Comparison of ENCODE assay signal across 1 cellular context in the genomic region with DNA sequence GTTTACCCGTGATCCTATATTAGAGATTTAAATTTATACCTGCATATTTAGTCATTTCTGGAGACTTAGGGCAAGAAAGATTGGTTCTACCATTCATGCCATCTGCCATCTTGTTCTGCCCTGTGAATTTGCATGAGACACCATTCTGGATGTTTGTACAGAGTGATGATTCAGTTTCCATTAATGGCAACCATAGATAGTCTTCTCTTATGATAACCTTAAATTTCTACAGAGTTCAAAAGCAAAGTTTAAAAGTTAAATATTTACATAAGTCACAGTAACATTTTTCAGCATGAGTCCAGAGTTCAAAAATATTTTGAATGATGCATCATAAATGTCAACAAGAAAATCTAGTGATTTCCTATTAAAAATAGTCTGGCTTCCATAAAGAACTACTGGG.
TF ChIP-seq lines count a peak whose summit lies in the region.

No MANE protein-coding gene starts in this region.

TF ChIP-seq in HepG2, 621 proteins besides CTCF, POLR2A, EP300 and RAD21 (continued from another document and continues in another):
- no peak for TF ChIP-seq FOXM1 (CRISPR knock-in tag; IDR thresholded peaks at IDR 0.05)
- TF ChIP-seq ZNF432 (CRISPR knock-in tag; IDR thresholded peaks at IDR 0.05; ENCODE audit: borderline replicate concordance): no peak
- no peak for TF ChIP-seq ZNF580 (CRISPR knock-in tag; IDR thresholded peaks at IDR 0.05; ENCODE audit: borderline replicate concordance, low read depth)
- no peak for TF ChIP-seq ZNF350 (CRISPR knock-in tag; IDR thresholded peaks at IDR 0.05; ENCODE audit: borderline replicate concordance, low read depth)
- TF ChIP-seq SSRP1 (CRISPR knock-in tag; IDR thresholded peaks at IDR 0.05): 0 out of 2 replicates have a peak, but pooled peaks have one; percentile 42
- peak; percentile 25; the same call in 1 of the 2 replicates for TF ChIP-seq KDM6A (CRISPR knock-in tag; IDR thresholded peaks at IDR 0.05; ENCODE audit: low read depth)
- no peak for TF ChIP-seq ZNF460 (CRISPR knock-in tag; IDR thresholded peaks at IDR 0.05; ENCODE audit: borderline replicate concordance)
- 0 out of 2 replicates have a peak, but pooled peaks have one; percentile 23 for TF ChIP-seq MIXL1 (CRISPR knock-in tag; IDR thresholded peaks at IDR 0.05)
- no peak for TF ChIP-seq ZNF788 (CRISPR knock-in tag; IDR thresholded peaks at IDR 0.05; ENCODE audit: borderline replicate concordance)
- no peak for TF ChIP-seq ZNF430 (CRISPR knock-in tag; IDR thresholded peaks at IDR 0.05)
- TF ChIP-seq ZZZ3 (CRISPR knock-in tag; IDR thresholded peaks at IDR 0.05; ENCODE audit: borderline replicate concordance): no peak
- TF ChIP-seq RCOR2 (CRISPR knock-in tag; IDR thresholded peaks at IDR 0.05): 0 out of 2 replicates have a peak, but pooled peaks have one; percentile 14
- no peak for TF ChIP-seq KDM3A (CRISPR knock-in tag; IDR thresholded peaks at IDR 0.05; ENCODE audit: low read depth)
- no peak for TF ChIP-seq SNAPC4 (CRISPR knock-in tag; IDR thresholded peaks at IDR 0.05)
- TF ChIP-seq, protein P1, sequence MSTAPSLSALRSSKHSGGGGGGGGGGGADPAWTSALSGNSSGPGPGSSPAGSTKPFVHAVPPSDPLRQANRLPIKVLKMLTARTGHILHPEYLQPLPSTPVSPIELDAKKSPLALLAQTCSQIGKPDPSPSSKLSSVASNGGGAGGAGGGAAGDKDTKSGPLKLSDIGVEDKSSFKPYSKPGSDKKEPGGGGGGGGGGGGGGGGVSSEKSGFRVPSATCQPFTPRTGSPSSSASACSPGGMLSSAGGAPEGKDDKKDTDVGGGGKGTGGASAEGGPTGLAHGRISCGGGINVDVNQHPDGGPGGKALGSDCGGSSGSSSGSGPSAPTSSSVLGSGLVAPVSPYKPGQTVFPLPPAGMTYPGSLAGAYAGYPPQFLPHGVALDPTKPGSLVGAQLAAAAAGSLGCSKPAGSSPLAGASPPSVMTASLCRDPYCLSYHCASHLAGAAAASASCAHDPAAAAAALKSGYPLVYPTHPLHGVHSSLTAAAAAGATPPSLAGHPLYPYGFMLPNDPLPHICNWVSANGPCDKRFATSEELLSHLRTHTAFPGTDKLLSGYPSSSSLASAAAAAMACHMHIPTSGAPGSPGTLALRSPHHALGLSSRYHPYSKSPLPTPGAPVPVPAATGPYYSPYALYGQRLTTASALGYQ (CRISPR knock-in tag; IDR thresholded peaks at IDR 0.05): no peak
- TF ChIP-seq RARA (CRISPR knock-in tag; IDR thresholded peaks at IDR 0.05): peak; percentile 81
- no peak for TF ChIP-seq TCF12 (IDR thresholded peaks at IDR 0.05)
- no peak for TF ChIP-seq TCF12 (CRISPR knock-in tag; IDR thresholded peaks at IDR 0.05)
- no peak for TF ChIP-seq GTF2F1 (IDR thresholded peaks at IDR 0.05; ENCODE audit: low read length)
- TF ChIP-seq ZNF124 (CRISPR knock-in tag; IDR thresholded peaks at IDR 0.05): 0 out of 2 replicates have a peak, but pooled peaks have one; percentile 20
- TF ChIP-seq CHD2 (IDR thresholded peaks at IDR 0.05; ENCODE audit: low read depth, low read length): no peak
- TF ChIP-seq ZNF382 (CRISPR knock-in tag; IDR thresholded peaks at IDR 0.05; ENCODE audit: borderline replicate concordance): no peak
- no peak for TF ChIP-seq MXI1 (IDR thresholded peaks at IDR 0.05; ENCODE audit: borderline replicate concordance, low read depth, low read length)
- TF ChIP-seq, protein P2, sequence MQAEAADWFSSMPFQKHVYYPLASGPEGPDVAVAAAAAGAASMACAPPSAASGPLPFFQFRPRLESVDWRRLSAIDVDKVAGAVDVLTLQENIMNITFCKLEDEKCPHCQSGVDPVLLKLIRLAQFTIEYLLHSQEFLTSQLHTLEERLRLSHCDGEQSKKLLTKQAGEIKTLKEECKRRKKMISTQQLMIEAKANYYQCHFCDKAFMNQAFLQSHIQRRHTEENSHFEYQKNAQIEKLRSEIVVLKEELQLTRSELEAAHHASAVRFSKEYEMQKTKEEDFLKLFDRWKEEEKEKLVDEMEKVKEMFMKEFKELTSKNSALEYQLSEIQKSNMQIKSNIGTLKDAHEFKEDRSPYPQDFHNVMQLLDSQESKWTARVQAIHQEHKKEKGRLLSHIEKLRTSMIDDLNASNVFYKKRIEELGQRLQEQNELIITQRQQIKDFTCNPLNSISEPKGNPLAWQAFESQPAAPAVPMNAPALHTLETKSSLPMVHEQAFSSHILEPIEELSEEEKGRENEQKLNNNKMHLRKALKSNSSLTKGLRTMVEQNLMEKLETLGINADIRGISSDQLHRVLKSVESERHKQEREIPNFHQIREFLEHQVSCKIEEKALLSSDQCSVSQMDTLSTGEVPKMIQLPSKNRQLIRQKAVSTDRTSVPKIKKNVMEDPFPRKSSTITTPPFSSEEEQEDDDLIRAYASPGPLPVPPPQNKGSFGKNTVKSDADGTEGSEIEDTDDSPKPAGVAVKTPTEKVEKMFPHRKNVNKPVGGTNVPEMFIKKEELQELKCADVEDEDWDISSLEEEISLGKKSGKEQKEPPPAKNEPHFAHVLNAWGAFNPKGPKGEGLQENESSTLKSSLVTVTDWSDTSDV (CRISPR knock-in tag; IDR thresholded peaks at IDR 0.05): no peak
- TF ChIP-seq NCOA2 (CRISPR knock-in tag; IDR thresholded peaks at IDR 0.05): peak; percentile 76
- TF ChIP-seq TRIM24 (CRISPR knock-in tag; IDR thresholded peaks at IDR 0.05): no peak
- TF ChIP-seq ZNF138 (CRISPR knock-in tag; IDR thresholded peaks at IDR 0.05; ENCODE audit: low read depth): no peak
- peak; percentile 71 for TF ChIP-seq HMG20A (CRISPR knock-in tag; IDR thresholded peaks at IDR 0.05; ENCODE audit: borderline replicate concordance)
- no peak for TF ChIP-seq ZNF589 (CRISPR knock-in tag; conservative IDR thresholded peaks at IDR 0.05)
- no peak for TF ChIP-seq PTBP1 (IDR thresholded peaks at IDR 0.05; ENCODE audit: low read depth, low read length, poor library complexity, severe bottlenecking)
- no peak for TF ChIP-seq ZNF33B (CRISPR knock-in tag; IDR thresholded peaks at IDR 0.05)
- TF ChIP-seq SRSF9 (IDR thresholded peaks at IDR 0.05; ENCODE audit: borderline replicate concordance, insufficient read depth, low read depth, low read length, poor library complexity, severe bottlenecking): no peak
- TF ChIP-seq, protein P3, sequence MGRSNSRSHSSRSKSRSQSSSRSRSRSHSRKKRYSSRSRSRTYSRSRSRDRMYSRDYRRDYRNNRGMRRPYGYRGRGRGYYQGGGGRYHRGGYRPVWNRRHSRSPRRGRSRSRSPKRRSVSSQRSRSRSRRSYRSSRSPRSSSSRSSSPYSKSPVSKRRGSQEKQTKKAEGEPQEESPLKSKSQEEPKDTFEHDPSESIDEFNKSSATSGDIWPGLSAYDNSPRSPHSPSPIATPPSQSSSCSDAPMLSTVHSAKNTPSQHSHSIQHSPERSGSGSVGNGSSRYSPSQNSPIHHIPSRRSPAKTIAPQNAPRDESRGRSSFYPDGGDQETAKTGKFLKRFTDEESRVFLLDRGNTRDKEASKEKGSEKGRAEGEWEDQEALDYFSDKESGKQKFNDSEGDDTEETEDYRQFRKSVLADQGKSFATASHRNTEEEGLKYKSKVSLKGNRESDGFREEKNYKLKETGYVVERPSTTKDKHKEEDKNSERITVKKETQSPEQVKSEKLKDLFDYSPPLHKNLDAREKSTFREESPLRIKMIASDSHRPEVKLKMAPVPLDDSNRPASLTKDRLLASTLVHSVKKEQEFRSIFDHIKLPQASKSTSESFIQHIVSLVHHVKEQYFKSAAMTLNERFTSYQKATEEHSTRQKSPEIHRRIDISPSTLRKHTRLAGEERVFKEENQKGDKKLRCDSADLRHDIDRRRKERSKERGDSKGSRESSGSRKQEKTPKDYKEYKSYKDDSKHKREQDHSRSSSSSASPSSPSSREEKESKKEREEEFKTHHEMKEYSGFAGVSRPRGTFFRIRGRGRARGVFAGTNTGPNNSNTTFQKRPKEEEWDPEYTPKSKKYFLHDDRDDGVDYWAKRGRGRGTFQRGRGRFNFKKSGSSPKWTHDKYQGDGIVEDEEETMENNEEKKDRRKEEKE (IDR thresholded peaks at IDR 0.05): no peak
- no peak for TF ChIP-seq KLF13 (CRISPR knock-in tag; IDR thresholded peaks at IDR 0.05)
- no peak for TF ChIP-seq HNRNPK (IDR thresholded peaks at IDR 0.05; ENCODE audit: low read depth, low read length, poor library complexity, severe bottlenecking)
- TF ChIP-seq SALL2 (CRISPR knock-in tag; IDR thresholded peaks at IDR 0.05): no peak
- TF ChIP-seq, protein P4, sequence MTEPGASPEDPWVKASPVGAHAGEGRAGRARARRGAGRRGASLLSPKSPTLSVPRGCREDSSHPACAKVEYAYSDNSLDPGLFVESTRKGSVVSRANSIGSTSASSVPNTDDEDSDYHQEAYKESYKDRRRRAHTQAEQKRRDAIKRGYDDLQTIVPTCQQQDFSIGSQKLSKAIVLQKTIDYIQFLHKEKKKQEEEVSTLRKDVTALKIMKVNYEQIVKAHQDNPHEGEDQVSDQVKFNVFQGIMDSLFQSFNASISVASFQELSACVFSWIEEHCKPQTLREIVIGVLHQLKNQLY (CRISPR knock-in tag; IDR thresholded peaks at IDR 0.05): no peak
- TF ChIP-seq ZGPAT (CRISPR knock-in tag; IDR thresholded peaks at IDR 0.05): no peak; the same call in 1 of the 2 replicates
- no peak for TF ChIP-seq SUZ12 (IDR thresholded peaks at IDR 0.05; ENCODE audit: low read depth, low read length)
- no peak for TF ChIP-seq ZNF274 (CRISPR knock-in tag; IDR thresholded peaks at IDR 0.05)
- TF ChIP-seq THAP11 (CRISPR knock-in tag; IDR thresholded peaks at IDR 0.05): no peak
- TF ChIP-seq ATRX (CRISPR knock-in tag; IDR thresholded peaks at IDR 0.05; ENCODE audit: borderline replicate concordance): no peak
- no peak for TF ChIP-seq CCAR2 (optimal IDR thresholded peaks at IDR 0.05; ENCODE audit: low read depth, low read length)
- TF ChIP-seq, protein P5, sequence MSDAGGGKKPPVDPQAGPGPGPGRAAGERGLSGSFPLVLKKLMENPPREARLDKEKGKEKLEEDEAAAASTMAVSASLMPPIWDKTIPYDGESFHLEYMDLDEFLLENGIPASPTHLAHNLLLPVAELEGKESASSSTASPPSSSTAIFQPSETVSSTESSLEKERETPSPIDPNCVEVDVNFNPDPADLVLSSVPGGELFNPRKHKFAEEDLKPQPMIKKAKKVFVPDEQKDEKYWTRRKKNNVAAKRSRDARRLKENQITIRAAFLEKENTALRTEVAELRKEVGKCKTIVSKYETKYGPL (CRISPR knock-in tag; IDR thresholded peaks at IDR 0.05): no peak
- no peak for TF ChIP-seq AHR (CRISPR knock-in tag; IDR thresholded peaks at IDR 0.05)
- TF ChIP-seq ZC3H4 (CRISPR knock-in tag; IDR thresholded peaks at IDR 0.05; ENCODE audit: borderline replicate concordance): no peak
- TF ChIP-seq ZFP36L2 (CRISPR knock-in tag; IDR thresholded peaks at IDR 0.05): no peak
- TF ChIP-seq SMARCC2 (IDR thresholded peaks at IDR 0.05): no peak
- TF ChIP-seq GATA4 (IDR thresholded peaks at IDR 0.05; ENCODE audit: borderline replicate concordance, low read depth): no peak; the same call in 1 of the 2 replicates
- TF ChIP-seq, protein P6, sequence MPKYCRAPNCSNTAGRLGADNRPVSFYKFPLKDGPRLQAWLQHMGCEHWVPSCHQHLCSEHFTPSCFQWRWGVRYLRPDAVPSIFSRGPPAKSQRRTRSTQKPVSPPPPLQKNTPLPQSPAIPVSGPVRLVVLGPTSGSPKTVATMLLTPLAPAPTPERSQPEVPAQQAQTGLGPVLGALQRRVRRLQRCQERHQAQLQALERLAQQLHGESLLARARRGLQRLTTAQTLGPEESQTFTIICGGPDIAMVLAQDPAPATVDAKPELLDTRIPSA (CRISPR knock-in tag; IDR thresholded peaks at IDR 0.05; ENCODE audit: borderline replicate concordance): no peak
- TF ChIP-seq NFIC (IDR thresholded peaks at IDR 0.05; ENCODE audit: low read length): peak; percentile 80; the same call in 1 of the 2 replicates
- TF ChIP-seq JDP2 (CRISPR knock-in tag; IDR thresholded peaks at IDR 0.05; ENCODE audit: borderline replicate concordance): no peak
- TF ChIP-seq ZKSCAN5 (CRISPR knock-in tag; IDR thresholded peaks at IDR 0.05): no peak
- TF ChIP-seq ZNF24 (IDR thresholded peaks at IDR 0.05): no peak
